1 cellular context compared by ENCODE assay signal in the genomic region with DNA sequence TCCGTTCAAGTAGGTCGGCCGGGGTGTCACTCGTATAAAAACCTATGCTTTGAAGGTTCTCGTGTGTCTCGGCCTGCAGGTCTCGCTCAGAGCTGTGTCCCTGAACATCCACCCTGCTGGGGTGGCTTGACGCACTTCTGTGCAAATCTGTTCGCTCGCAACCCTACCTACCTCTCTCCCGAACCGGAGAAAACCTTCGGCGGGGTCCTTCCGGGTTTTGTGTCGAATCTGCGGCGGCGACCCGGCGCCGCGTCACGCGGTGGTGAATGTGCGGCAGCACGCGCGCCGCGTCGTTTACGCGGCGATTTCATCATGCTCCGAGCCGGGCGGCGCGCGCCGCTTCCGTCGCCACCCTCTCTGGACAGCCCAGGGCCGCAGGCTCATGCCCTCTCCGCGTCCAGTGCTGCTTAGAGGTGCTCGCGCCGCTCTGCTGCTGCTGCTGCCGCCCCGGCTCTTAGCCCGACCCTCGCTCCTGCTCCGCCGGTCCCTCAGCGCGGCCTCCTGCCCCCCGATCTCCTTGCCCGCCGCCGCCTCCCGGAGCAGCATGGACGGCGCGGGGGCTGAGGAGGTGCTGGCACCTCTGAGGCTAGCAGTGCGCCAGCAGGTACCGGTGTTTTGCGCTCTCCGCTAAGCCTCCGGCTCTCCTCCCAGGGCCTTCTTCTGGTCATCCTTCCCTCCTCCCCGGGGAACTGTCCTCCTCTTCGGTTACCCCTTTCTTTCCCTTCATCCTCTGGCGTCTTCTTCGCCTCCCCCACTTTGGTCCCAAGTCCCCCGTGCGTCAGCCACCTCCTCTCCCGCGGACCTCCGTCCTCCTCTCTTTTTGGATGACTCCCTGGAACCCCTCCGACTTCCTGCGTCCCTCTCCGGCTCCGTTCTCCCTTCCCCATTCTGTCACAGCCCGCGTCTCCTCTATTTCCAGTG.
TF ChIP-seq lines count a peak whose summit lies in the region.

A gene with protein sequence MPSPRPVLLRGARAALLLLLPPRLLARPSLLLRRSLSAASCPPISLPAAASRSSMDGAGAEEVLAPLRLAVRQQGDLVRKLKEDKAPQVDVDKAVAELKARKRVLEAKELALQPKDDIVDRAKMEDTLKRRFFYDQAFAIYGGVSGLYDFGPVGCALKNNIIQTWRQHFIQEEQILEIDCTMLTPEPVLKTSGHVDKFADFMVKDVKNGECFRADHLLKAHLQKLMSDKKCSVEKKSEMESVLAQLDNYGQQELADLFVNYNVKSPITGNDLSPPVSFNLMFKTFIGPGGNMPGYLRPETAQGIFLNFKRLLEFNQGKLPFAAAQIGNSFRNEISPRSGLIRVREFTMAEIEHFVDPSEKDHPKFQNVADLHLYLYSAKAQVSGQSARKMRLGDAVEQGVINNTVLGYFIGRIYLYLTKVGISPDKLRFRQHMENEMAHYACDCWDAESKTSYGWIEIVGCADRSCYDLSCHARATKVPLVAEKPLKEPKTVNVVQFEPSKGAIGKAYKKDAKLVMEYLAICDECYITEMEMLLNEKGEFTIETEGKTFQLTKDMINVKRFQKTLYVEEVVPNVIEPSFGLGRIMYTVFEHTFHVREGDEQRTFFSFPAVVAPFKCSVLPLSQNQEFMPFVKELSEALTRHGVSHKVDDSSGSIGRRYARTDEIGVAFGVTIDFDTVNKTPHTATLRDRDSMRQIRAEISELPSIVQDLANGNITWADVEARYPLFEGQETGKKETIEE (plus strand): TSS at position 339 of the 921 bp plus-strand sequence. CDS start 44 bp downstream, at position 383.

TF ChIP-seq in GM12878, 131 proteins besides CTCF, POLR2A, EP300 and RAD21 (continued from another document):
- TF ChIP-seq, protein P1, sequence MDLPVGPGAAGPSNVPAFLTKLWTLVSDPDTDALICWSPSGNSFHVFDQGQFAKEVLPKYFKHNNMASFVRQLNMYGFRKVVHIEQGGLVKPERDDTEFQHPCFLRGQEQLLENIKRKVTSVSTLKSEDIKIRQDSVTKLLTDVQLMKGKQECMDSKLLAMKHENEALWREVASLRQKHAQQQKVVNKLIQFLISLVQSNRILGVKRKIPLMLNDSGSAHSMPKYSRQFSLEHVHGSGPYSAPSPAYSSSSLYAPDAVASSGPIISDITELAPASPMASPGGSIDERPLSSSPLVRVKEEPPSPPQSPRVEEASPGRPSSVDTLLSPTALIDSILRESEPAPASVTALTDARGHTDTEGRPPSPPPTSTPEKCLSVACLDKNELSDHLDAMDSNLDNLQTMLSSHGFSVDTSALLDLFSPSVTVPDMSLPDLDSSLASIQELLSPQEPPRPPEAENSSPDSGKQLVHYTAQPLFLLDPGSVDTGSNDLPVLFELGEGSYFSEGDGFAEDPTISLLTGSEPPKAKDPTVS (IDR thresholded peaks at IDR 0.05; ENCODE audit: low read depth, low read length): peak; percentile 88
- TF ChIP-seq MYC (IDR thresholded peaks at IDR 0.05; ENCODE audit: insufficient read depth, insufficient read length, insufficient replicate concordance, low read length, severe bottlenecking): peak; percentile 94
- TF ChIP-seq RELA (IDR thresholded peaks at IDR 0.05; ENCODE audit: borderline replicate concordance, partially characterized antibody): peak; percentile 88
- peak; percentile 91; the same call in 1 of the 2 replicates for TF ChIP-seq RB1 (IDR thresholded peaks at IDR 0.05; ENCODE audit: borderline replicate concordance)
- TF ChIP-seq SIN3A (IDR thresholded peaks at IDR 0.05; ENCODE audit: low read depth, low read length): peak; percentile 85
- TF ChIP-seq FOS (IDR thresholded peaks at IDR 0.05; ENCODE audit: borderline replicate concordance, extremely low read depth, insufficient read length): no peak
- 0 out of 2 replicates have a peak, but pooled peaks have one; percentile 2 for TF ChIP-seq BCL11A (IDR thresholded peaks at IDR 0.05; ENCODE audit: low read depth, low read length)
- peak; percentile 65; the same call in 1 of the 2 replicates for TF ChIP-seq GABPA (IDR thresholded peaks at IDR 0.05; ENCODE audit: low read depth)
- no peak for TF ChIP-seq JUND (IDR thresholded peaks at IDR 0.05; ENCODE audit: low read depth, low read length)
- TF ChIP-seq, protein P2, sequence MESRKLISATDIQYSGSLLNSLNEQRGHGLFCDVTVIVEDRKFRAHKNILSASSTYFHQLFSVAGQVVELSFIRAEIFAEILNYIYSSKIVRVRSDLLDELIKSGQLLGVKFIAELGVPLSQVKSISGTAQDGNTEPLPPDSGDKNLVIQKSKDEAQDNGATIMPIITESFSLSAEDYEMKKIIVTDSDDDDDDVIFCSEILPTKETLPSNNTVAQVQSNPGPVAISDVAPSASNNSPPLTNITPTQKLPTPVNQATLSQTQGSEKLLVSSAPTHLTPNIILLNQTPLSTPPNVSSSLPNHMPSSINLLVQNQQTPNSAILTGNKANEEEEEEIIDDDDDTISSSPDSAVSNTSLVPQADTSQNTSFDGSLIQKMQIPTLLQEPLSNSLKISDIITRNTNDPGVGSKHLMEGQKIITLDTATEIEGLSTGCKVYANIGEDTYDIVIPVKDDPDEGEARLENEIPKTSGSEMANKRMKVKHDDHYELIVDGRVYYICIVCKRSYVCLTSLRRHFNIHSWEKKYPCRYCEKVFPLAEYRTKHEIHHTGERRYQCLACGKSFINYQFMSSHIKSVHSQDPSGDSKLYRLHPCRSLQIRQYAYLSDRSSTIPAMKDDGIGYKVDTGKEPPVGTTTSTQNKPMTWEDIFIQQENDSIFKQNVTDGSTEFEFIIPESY (IDR thresholded peaks at IDR 0.05): no peak
- peak in 1 of 2 experiments; percentile 38; a peak in 2 of 3 replicates for TF ChIP-seq EGR1 (IDR thresholded peaks at IDR 0.05; ENCODE audit: borderline replicate concordance in 1 of 2, low read depth in 2 of 2, low read length in 2 of 2)
- TF ChIP-seq TCF12 (IDR thresholded peaks at IDR 0.05; ENCODE audit: low read depth, low read length): no peak
- TF ChIP-seq NR2C1 (IDR thresholded peaks at IDR 0.05): peak; percentile 78
- peak; percentile 78 for TF ChIP-seq RUNX3 (IDR thresholded peaks at IDR 0.05; ENCODE audit: low read length)
- TF ChIP-seq, protein P3, sequence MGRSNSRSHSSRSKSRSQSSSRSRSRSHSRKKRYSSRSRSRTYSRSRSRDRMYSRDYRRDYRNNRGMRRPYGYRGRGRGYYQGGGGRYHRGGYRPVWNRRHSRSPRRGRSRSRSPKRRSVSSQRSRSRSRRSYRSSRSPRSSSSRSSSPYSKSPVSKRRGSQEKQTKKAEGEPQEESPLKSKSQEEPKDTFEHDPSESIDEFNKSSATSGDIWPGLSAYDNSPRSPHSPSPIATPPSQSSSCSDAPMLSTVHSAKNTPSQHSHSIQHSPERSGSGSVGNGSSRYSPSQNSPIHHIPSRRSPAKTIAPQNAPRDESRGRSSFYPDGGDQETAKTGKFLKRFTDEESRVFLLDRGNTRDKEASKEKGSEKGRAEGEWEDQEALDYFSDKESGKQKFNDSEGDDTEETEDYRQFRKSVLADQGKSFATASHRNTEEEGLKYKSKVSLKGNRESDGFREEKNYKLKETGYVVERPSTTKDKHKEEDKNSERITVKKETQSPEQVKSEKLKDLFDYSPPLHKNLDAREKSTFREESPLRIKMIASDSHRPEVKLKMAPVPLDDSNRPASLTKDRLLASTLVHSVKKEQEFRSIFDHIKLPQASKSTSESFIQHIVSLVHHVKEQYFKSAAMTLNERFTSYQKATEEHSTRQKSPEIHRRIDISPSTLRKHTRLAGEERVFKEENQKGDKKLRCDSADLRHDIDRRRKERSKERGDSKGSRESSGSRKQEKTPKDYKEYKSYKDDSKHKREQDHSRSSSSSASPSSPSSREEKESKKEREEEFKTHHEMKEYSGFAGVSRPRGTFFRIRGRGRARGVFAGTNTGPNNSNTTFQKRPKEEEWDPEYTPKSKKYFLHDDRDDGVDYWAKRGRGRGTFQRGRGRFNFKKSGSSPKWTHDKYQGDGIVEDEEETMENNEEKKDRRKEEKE (IDR thresholded peaks at IDR 0.05): no peak
- TF ChIP-seq, protein P4, sequence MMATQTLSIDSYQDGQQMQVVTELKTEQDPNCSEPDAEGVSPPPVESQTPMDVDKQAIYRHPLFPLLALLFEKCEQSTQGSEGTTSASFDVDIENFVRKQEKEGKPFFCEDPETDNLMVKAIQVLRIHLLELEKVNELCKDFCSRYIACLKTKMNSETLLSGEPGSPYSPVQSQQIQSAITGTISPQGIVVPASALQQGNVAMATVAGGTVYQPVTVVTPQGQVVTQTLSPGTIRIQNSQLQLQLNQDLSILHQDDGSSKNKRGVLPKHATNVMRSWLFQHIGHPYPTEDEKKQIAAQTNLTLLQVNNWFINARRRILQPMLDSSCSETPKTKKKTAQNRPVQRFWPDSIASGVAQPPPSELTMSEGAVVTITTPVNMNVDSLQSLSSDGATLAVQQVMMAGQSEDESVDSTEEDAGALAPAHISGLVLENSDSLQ (IDR thresholded peaks at IDR 0.05): no peak
- TF ChIP-seq MEF2B (IDR thresholded peaks at IDR 0.05; ENCODE audit: partially characterized antibody, poor library complexity, severe bottlenecking): peak; percentile 49
- peak; percentile 62; the same call in 1 of the 2 replicates for TF ChIP-seq DPF2 (IDR thresholded peaks at IDR 0.05)
- TF ChIP-seq BHLHE40 (IDR thresholded peaks at IDR 0.05; ENCODE audit: borderline replicate concordance in 1 of 2, low read depth in 2 of 2, low read length in 1 of 2): peak; percentile 86 to 95
- TF ChIP-seq SMARCA5 (IDR thresholded peaks at IDR 0.05): peak; percentile 81
- TF ChIP-seq BRCA1 (IDR thresholded peaks at IDR 0.05; ENCODE audit: low read depth, low read length): no peak
- TF ChIP-seq, protein P5, sequence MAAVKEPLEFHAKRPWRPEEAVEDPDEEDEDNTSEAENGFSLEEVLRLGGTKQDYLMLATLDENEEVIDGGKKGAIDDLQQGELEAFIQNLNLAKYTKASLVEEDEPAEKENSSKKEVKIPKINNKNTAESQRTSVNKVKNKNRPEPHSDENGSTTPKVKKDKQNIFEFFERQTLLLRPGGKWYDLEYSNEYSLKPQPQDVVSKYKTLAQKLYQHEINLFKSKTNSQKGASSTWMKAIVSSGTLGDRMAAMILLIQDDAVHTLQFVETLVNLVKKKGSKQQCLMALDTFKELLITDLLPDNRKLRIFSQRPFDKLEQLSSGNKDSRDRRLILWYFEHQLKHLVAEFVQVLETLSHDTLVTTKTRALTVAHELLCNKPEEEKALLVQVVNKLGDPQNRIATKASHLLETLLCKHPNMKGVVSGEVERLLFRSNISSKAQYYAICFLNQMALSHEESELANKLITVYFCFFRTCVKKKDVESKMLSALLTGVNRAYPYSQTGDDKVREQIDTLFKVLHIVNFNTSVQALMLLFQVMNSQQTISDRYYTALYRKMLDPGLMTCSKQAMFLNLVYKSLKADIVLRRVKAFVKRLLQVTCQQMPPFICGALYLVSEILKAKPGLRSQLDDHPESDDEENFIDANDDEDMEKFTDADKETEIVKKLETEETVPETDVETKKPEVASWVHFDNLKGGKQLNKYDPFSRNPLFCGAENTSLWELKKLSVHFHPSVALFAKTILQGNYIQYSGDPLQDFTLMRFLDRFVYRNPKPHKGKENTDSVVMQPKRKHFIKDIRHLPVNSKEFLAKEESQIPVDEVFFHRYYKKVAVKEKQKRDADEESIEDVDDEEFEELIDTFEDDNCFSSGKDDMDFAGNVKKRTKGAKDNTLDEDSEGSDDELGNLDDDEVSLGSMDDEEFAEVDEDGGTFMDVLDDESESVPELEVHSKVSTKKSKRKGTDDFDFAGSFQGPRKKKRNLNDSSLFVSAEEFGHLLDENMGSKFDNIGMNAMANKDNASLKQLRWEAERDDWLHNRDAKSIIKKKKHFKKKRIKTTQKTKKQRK (IDR thresholded peaks at IDR 0.05; ENCODE audit: low read depth, low read length): no peak
- TF ChIP-seq, protein P6, sequence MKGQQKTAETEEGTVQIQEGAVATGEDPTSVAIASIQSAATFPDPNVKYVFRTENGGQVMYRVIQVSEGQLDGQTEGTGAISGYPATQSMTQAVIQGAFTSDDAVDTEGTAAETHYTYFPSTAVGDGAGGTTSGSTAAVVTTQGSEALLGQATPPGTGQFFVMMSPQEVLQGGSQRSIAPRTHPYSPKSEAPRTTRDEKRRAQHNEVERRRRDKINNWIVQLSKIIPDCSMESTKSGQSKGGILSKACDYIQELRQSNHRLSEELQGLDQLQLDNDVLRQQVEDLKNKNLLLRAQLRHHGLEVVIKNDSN (IDR thresholded peaks at IDR 0.05; ENCODE audit: borderline replicate concordance, extremely low read length, insufficient read depth, low read depth, low read length): peak; percentile 59
- TF ChIP-seq ZSCAN29 (IDR thresholded peaks at IDR 0.05): peak; percentile 79; the same call in 1 of the 2 replicates
- no peak for TF ChIP-seq TCF7 (IDR thresholded peaks at IDR 0.05; ENCODE audit: borderline replicate concordance)
- TF ChIP-seq POU2F2 (IDR thresholded peaks at IDR 0.05; ENCODE audit: borderline replicate concordance, low read depth, low read length): peak; percentile 75
- TF ChIP-seq NFXL1 (IDR thresholded peaks at IDR 0.05; ENCODE audit: borderline replicate concordance): no peak
- peak; percentile 82; the same call in 1 of the 2 replicates for TF ChIP-seq STAT1 (conservative IDR thresholded peaks at IDR 0.05)
- TF ChIP-seq, protein P7, sequence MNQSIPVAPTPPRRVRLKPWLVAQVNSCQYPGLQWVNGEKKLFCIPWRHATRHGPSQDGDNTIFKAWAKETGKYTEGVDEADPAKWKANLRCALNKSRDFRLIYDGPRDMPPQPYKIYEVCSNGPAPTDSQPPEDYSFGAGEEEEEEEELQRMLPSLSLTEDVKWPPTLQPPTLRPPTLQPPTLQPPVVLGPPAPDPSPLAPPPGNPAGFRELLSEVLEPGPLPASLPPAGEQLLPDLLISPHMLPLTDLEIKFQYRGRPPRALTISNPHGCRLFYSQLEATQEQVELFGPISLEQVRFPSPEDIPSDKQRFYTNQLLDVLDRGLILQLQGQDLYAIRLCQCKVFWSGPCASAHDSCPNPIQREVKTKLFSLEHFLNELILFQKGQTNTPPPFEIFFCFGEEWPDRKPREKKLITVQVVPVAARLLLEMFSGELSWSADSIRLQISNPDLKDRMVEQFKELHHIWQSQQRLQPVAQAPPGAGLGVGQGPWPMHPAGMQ (IDR thresholded peaks at IDR 0.05; ENCODE audit: borderline replicate concordance): no peak
- TF ChIP-seq, protein P8, sequence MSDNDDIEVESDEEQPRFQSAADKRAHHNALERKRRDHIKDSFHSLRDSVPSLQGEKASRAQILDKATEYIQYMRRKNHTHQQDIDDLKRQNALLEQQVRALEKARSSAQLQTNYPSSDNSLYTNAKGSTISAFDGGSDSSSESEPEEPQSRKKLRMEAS (IDR thresholded peaks at IDR 0.05; ENCODE audit: low read depth, low read length): peak; percentile 89
- TF ChIP-seq NR2C2 (IDR thresholded peaks at IDR 0.05; ENCODE audit: borderline replicate concordance, control insufficient read depth, insufficient read length, low read depth): no peak
- TF ChIP-seq ZNF217 (IDR thresholded peaks at IDR 0.05): no peak
- no peak for TF ChIP-seq SMAD1 (IDR thresholded peaks at IDR 0.05; ENCODE audit: low read depth, partially characterized antibody)
